In genomic region chrX:1093112-1093511, GRCh38 we compare ENCODE assay signal across 12 cellular contexts.
DNase-seq lines count a peak whose midpoint lies in the region; ATAC-seq and TF ChIP-seq lines count a peak whose summit lies in the region.
"Had no signal": no experiment of that assay in that cellular context is flagged by ENCODE, and none has a peak within 500 bp of the region (broad histone marks: within the 10 kb centered on the region; RNA-seq: fewer than 3 reads in every experiment).

No MANE protein-coding gene starts in this region.

- H3K4me3 ChIP-seq in Jurkat, Clone E6-1 (ENCODE audit: low read length): peak overlapping the region; percentile 21
- H3K4me3 ChIP-seq in effector memory CD4-positive, alpha-beta T cell (ENCODE audit: insufficient read depth, low read depth, low read length, poor library complexity, severe bottlenecking): peak overlapping the region; percentile 25
- H3K4me3 ChIP-seq in psoas muscle: no peak overlapping the region
- no peak overlapping the region for H3K4me3 ChIP-seq in esophagus squamous epithelium
- H3K4me3 ChIP-seq: BLaER1 treated with 17β-estradiol and CSF1 and Interleukin-3, amounts not matched to agents 10 nM and 100 nM; SJCRH30 had no signal

- H3K27ac ChIP-seq in effector memory CD4-positive, alpha-beta T cell (ENCODE audit: insufficient read depth, low read length, poor library complexity, severe bottlenecking): no peak overlapping the region
- H3K27ac ChIP-seq in psoas muscle (no peak overlapping the region), esophagus squamous epithelium (no peak overlapping the region)
- H3K27ac ChIP-seq: BLaER1 treated with 17β-estradiol and CSF1 and Interleukin-3, amounts not matched to agents 10 nM and 100 nM; SJCRH30 had no signal

- intact Hi-C loops in psoas muscle (cut with DNase I) (no loop called here), esophagus squamous epithelium (cut with DNase I) (no loop called here)

- no peak for TF ChIP-seq POLR2A in esophagus squamous epithelium (IDR thresholded peaks at IDR 0.05)

- no peaks in the 10 kb centered on the region for H3K9me3 ChIP-seq in effector memory CD4-positive, alpha-beta T cell (ENCODE audit: control insufficient read depth, low read length)
- H3K9me3 ChIP-seq in psoas muscle (peaks cover 6% of the 10 kb centered on the region), esophagus squamous epithelium (peaks cover 0 to 20% (median 9%) of the 10 kb centered on the region in 3 donors)
- H3K9me3 ChIP-seq: SJCRH30 had no signal

- no peaks in the 10 kb centered on the region for H3K36me3 ChIP-seq in effector memory CD4-positive, alpha-beta T cell (ENCODE audit: control insufficient read depth, insufficient read depth, low read length)
- H3K36me3 ChIP-seq in psoas muscle (ENCODE audit: insufficient read depth in 1 of 2, low read depth in 1 of 2) (no peaks in the 10 kb centered on the region), esophagus squamous epithelium (no peaks in the 10 kb centered on the region)
- H3K36me3 ChIP-seq: BLaER1 treated with 17β-estradiol and CSF1 and Interleukin-3, amounts not matched to agents 10 nM and 100 nM; SJCRH30 had no signal

- no peaks in the 10 kb centered on the region for H3K27me3 ChIP-seq in effector memory CD4-positive, alpha-beta T cell (replicated peaks; ENCODE audit: control insufficient read depth, insufficient read depth, low read length, poor library complexity, severe bottlenecking)
- H3K27me3 ChIP-seq in psoas muscle (ENCODE audit: insufficient read depth in 3 of 3, low read length in 2 of 3) (no peaks in the 10 kb centered on the region), esophagus squamous epithelium (peaks cover 0 to 5% (median 0%) of the 10 kb centered on the region in 4 donors)
- H3K27me3 ChIP-seq: BLaER1 treated with 17β-estradiol and CSF1 and Interleukin-3, amounts not matched to agents 10 nM and 100 nM; SJCRH30 had no signal

- 37 to 48% (median 38%) methylated on average over 14 of the region's 14 CpGs for WGBS in psoas muscle, 3 donors
- WGBS in esophagus squamous epithelium, 2 donors: 34 to 41% methylated on average over 14 of the region's 14 CpGs

- TF ChIP-seq CTCF in psoas muscle (IDR thresholded peaks at IDR 0.05): no peak
- no peak for TF ChIP-seq CTCF in esophagus squamous epithelium (IDR thresholded peaks at IDR 0.05)

- no peaks in the 10 kb centered on the region for H3K4me1 ChIP-seq in effector memory CD4-positive, alpha-beta T cell (ENCODE audit: control insufficient read depth, insufficient read depth, low read length, poor library complexity, severe bottlenecking)
- H3K4me1 ChIP-seq in psoas muscle (no peaks in the 10 kb centered on the region), esophagus squamous epithelium (no peaks in the 10 kb centered on the region)
- H3K4me1 ChIP-seq: BLaER1 treated with 17β-estradiol and CSF1 and Interleukin-3, amounts not matched to agents 10 nM and 100 nM; SJCRH30 had no signal

- DNase-seq in Jurkat, Clone E6-1 (ENCODE audit: low read depth, low spot score): peak; percentile 30
- DNase-seq in activated T-cell treated with anti-CD3 and anti-CD28 coated beads for 1 hour (ENCODE audit: low read depth) (peak; percentile 24), psoas muscle (no peak), C1 segment of cervical spinal cord (lab: John Stamatoyannopoulos, UW) (no peak), esophagus squamous epithelium (lab: John Stamatoyannopoulos, UW) (no peak)
- no peak for DNase-seq in effector memory CD4-positive, alpha-beta T cell
- DNase-seq in stimulated activated CD4-positive, alpha-beta T cell treated with anti-CD3 and anti-CD28 coated beads, TNF-alpha, amount 100 ng/mL, for 4 hours (ENCODE audit: low read depth in 3 of 3): peak in 2 of 3 experiments; percentile 15 to 19
- DNase-seq: activated B cell treated with CpG ODN at 0.5 μM for 24 hours, NCI-H526 treated with DMSO at 0.1 percent for 48 hours, SJCRH30 had no signal

- ATAC-seq in HG03457 (IDR thresholded peaks at IDR 0.05; ENCODE audit: unreplicated experiment): no peak
- no peak for ATAC-seq in psoas muscle

Comparison
In these comparisons a context has a peak if more than half of its experiments do, and no peak if none do; other contexts are left out.
1. DNase-seq: peak in Jurkat, Clone E6-1 (single experiment), activated T-cell treated with anti-CD3 and anti-CD28 coated beads for 1 hour (single experiment) and stimulated activated CD4-positive, alpha-beta T cell treated with anti-CD3 and anti-CD28 coated beads, TNF-alpha, amount 100 ng/mL, for 4 hours (2 of 3); none in effector memory CD4-positive, alpha-beta T cell (0 of 3), psoas muscle (0 of 2), C1 segment of cervical spinal cord (0 of 14) and esophagus squamous epithelium (single experiment).
2. H3K4me3 ChIP-seq: peak in Jurkat, Clone E6-1 (single experiment) and effector memory CD4-positive, alpha-beta T cell (single experiment); none in psoas muscle (single experiment) and esophagus squamous epithelium (0 of 4).